Comparison of ENCODE assay signal across 1 cellular context in the genomic region with DNA sequence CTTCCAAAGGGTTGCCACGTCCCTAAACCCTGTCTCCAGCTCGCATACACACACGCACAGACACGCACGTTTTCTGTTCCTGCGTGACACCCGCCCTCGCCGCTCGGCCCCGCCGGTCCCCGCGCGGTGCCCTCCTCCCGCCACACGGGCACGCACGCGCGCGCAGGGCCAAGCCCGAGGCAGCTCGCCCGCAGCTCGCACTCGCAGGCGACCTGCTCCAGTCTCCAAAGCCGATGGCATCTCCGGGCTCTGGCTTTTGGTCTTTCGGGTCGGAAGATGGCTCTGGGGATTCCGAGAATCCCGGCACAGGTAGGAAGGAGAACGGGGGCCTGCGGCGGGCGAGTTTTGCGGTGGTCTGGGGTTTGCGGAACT.
TF ChIP-seq lines count a peak whose summit lies in the region.

A gene (plus strand): TSS at position 198 of the 372 bp plus-strand sequence. CDS start 36 bp downstream, at position 234.

TF ChIP-seq in GM23338, 12 proteins besides CTCF, POLR2A, EP300 and RAD21 (continued from another document):
- TF ChIP-seq, protein P1, sequence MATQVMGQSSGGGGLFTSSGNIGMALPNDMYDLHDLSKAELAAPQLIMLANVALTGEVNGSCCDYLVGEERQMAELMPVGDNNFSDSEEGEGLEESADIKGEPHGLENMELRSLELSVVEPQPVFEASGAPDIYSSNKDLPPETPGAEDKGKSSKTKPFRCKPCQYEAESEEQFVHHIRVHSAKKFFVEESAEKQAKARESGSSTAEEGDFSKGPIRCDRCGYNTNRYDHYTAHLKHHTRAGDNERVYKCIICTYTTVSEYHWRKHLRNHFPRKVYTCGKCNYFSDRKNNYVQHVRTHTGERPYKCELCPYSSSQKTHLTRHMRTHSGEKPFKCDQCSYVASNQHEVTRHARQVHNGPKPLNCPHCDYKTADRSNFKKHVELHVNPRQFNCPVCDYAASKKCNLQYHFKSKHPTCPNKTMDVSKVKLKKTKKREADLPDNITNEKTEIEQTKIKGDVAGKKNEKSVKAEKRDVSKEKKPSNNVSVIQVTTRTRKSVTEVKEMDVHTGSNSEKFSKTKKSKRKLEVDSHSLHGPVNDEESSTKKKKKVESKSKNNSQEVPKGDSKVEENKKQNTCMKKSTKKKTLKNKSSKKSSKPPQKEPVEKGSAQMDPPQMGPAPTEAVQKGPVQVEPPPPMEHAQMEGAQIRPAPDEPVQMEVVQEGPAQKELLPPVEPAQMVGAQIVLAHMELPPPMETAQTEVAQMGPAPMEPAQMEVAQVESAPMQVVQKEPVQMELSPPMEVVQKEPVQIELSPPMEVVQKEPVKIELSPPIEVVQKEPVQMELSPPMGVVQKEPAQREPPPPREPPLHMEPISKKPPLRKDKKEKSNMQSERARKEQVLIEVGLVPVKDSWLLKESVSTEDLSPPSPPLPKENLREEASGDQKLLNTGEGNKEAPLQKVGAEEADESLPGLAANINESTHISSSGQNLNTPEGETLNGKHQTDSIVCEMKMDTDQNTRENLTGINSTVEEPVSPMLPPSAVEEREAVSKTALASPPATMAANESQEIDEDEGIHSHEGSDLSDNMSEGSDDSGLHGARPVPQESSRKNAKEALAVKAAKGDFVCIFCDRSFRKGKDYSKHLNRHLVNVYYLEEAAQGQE (IDR thresholded peaks at IDR 0.05; ENCODE audit: unreplicated experiment) = no peak
- no peak for TF ChIP-seq POLR2AphosphoS5 (IDR thresholded peaks at IDR 0.05; ENCODE audit: low read depth)
- TF ChIP-seq EZH2 (IDR thresholded peaks at IDR 0.05; ENCODE audit: low read depth, unreplicated experiment) = peak; percentile 50
